In genomic region chr9:8338742-8339425, GRCh38 we compare ENCODE assay signal across 23 cellular contexts.
DNase-seq lines count a peak whose midpoint lies in the region; ATAC-seq, FAIRE-seq and TF ChIP-seq lines count a peak whose summit lies in the region.
"Had no signal": no experiment of that assay in that cellular context is flagged by ENCODE, and none has a peak within 500 bp of the region (broad histone marks: within the 10 kb centered on the region; RNA-seq: fewer than 3 reads in every experiment).

No MANE protein-coding gene starts in this region.

- ATAC-seq in Right ventricle myocardium inferior = peak; percentile 49
- ATAC-seq in left cardiac atrium = peak; percentile 65 to 66
- ATAC-seq: HCT116 had no signal

- H3K27me3 Mint-ChIP-seq in type B pancreatic cell = no peaks in the 10 kb centered on the region
- H3K27me3 Mint-ChIP-seq: CD8-positive, alpha-beta memory T cell; IgD-negative memory B cell had no signal

- DNase-seq in Right ventricle myocardium inferior (ENCODE audit: missing footprints) (no peak), right atrium auricular region (ENCODE audit: low spot score) (no peak), cardiac fibroblast (ENCODE audit: low read depth in 2 of 2) (peak; percentile 5 to 18), left cardiac atrium (no peak), small intestine (peak; percentile 14), SW 1271 (lab: John Stamatoyannopoulos, UW) (no peak), type B pancreatic cell (ENCODE audit: extremely low spot score, unreplicated experiment) (no peak), esophagus squamous epithelium (lab: John Stamatoyannopoulos, UW) (no peak)
- DNase-seq: CD8-positive, alpha-beta memory T cell; GDM1; GM23248; NCI-H1105 treated with DMSO at 0.1 percent for 48 hours; NCI-H2029; NCI-H524; SHP77 treated with DMSO at 0.1 percent for 48 hours had no signal

- H3K36me3 ChIP-seq in right atrium auricular region = no peaks in the 10 kb centered on the region
- no peaks in the 10 kb centered on the region for H3K36me3 ChIP-seq in small intestine (ENCODE audit: control insufficient read depth in 2 of 2, insufficient read depth in 2 of 2, low read length in 2 of 2)
- no peaks in the 10 kb centered on the region for H3K36me3 ChIP-seq in esophagus squamous epithelium

- 52 to 65% (median 54%) methylated on average over 4 of the region's 4 CpGs for WGBS in small intestine, 3 donors
- WGBS in esophagus squamous epithelium, 2 donors = 60 to 64% methylated on average over 4 of the region's 4 CpGs

- no peak overlapping the region for H3K27ac Mint-ChIP-seq in type B pancreatic cell
- H3K27ac Mint-ChIP-seq: CD8-positive, alpha-beta memory T cell; IgD-negative memory B cell had no signal

- TF ChIP-seq CTCF in right atrium auricular region (IDR thresholded peaks at IDR 0.05) (no peak), cardiac fibroblast (IDR thresholded peaks at IDR 0.05; ENCODE audit: low read depth, low read length) (no peak), type B pancreatic cell (conservative IDR thresholded peaks at IDR 0.05) (no peak), esophagus squamous epithelium (IDR thresholded peaks at IDR 0.05) (no peak)

- peaks cover 3% of the 10 kb centered on the region for H3K4me1 Mint-ChIP-seq in type B pancreatic cell (ENCODE audit: unreplicated experiment)
- H3K4me1 Mint-ChIP-seq: CD8-positive, alpha-beta memory T cell had no signal

- H3K4me1 ChIP-seq in right atrium auricular region (no peaks in the 10 kb centered on the region), small intestine (ENCODE audit: control insufficient read depth in 2 of 2, insufficient read depth in 1 of 2, low read depth in 1 of 2, low read length in 1 of 2) (no peaks in the 10 kb centered on the region), esophagus squamous epithelium (no peaks in the 10 kb centered on the region)

- no peaks in the 10 kb centered on the region for H3K27me3 ChIP-seq in right atrium auricular region
- H3K27me3 ChIP-seq in small intestine (ENCODE audit: control insufficient read depth in 2 of 2, insufficient read depth in 2 of 2, low read length in 2 of 2) = no peaks in the 10 kb centered on the region
- no peaks in the 10 kb centered on the region for H3K27me3 ChIP-seq in esophagus squamous epithelium
- H3K27me3 ChIP-seq: BLaER1 treated with 17β-estradiol and CSF1 and Interleukin-3, amounts not matched to agents 10 nM and 100 nM had no signal

- no peak overlapping the region for H3K4me3 Mint-ChIP-seq in type B pancreatic cell
- H3K4me3 Mint-ChIP-seq: CD8-positive, alpha-beta memory T cell; IgD-negative memory B cell had no signal

- H3K4me3 ChIP-seq in right atrium auricular region (no peak overlapping the region), cardiac fibroblast (replicated peaks in 1 of 2; ENCODE audit: low read depth in 2 of 2, low read length in 2 of 2) (no peak overlapping the region), small intestine (ENCODE audit: low read depth in 1 of 2, low read length in 2 of 2) (no peak overlapping the region), esophagus squamous epithelium (no peak overlapping the region)
- H3K4me3 ChIP-seq: BLaER1 treated with 17β-estradiol and CSF1 and Interleukin-3, amounts not matched to agents 10 nM and 100 nM; GM23248 had no signal

- intact Hi-C loops in Right ventricle myocardium inferior (cut with DNase I) (no loop called here), left cardiac atrium (cut with DNase I) (no loop called here), esophagus squamous epithelium (cut with DNase I) (no loop called here)

- H3K9me3 ChIP-seq in right atrium auricular region (no peaks in the 10 kb centered on the region), small intestine (ENCODE audit: control insufficient read depth, low read depth) (no peaks in the 10 kb centered on the region), esophagus squamous epithelium (no peaks in the 10 kb centered on the region)
- H3K9me3 ChIP-seq: BLaER1 treated with 17β-estradiol and CSF1 and Interleukin-3, amounts not matched to agents 10 nM and 100 nM had no signal

- no peak for TF ChIP-seq POLR2A in esophagus squamous epithelium (IDR thresholded peaks at IDR 0.05)

- H3K27ac ChIP-seq in right atrium auricular region (no peak overlapping the region), small intestine (ENCODE audit: low read depth in 1 of 2, low read length in 1 of 2) (peak overlapping the region in 1 of 2 donors; percentile 48), esophagus squamous epithelium (no peak overlapping the region)
- H3K27ac ChIP-seq: BLaER1 treated with 17β-estradiol and CSF1 and Interleukin-3, amounts not matched to agents 10 nM and 100 nM; GM23248 had no signal

- peaks cover 39% of the 10 kb centered on the region for H3K36me3 Mint-ChIP-seq in type B pancreatic cell
- H3K36me3 Mint-ChIP-seq: CD8-positive, alpha-beta memory T cell; IgD-negative memory B cell had no signal

- no peak for FAIRE-seq in small intestine (lab: Jason Lieb, UNC)
- FAIRE-seq: A204.1, D721Med, GM12892, HTR-8/SVneo, RCC 7860 had no signal

- peaks cover 4% of the 10 kb centered on the region for H3K9me3 Mint-ChIP-seq in type B pancreatic cell
- H3K9me3 Mint-ChIP-seq: CD8-positive, alpha-beta memory T cell had no signal

Comparison
In these comparisons a context has a peak if more than half of its experiments do, and no peak if none do; other contexts are left out.
1. DNase-seq: peak in cardiac fibroblast (2 of 2) and small intestine (single experiment); none in Right ventricle myocardium inferior (single experiment), right atrium auricular region (single experiment), left cardiac atrium (single experiment), SW 1271 (0 of 2), type B pancreatic cell (single experiment) and esophagus squamous epithelium (single experiment).